ENCODE assay signal across 8 cellular contexts in genomic region chr19:41427647-41428480, GRCh38. TPM values are rescaled to one million over a fixed set of nuclear protein-coding genes. Genes with fewer than 3 reads are reported as not detected.
DNase-seq lines count a peak whose midpoint lies in the region; ATAC-seq and TF ChIP-seq lines count a peak whose summit lies in the region.

No MANE protein-coding gene starts in this region.

- peak overlapping the region; percentile 91 to 97 (median 95) for H3K4me2 ChIP-seq in BLaER1 treated with 17β-estradiol and CSF1 and Interleukin-3, amounts not matched to agents 10 nM and 100 nM
- H3K4me2 ChIP-seq in Loucy (ENCODE audit: low read depth, low read length, poor library complexity, severe bottlenecking) = peak overlapping the region; percentile 79

- H3K4me3 ChIP-seq in BLaER1 treated with 17β-estradiol and CSF1 and Interleukin-3, amounts not matched to agents 10 nM and 100 nM = peak overlapping the region; percentile 44 to 75 (median 60)
- H3K4me3 ChIP-seq in Loucy (ENCODE audit: low read length, poor library complexity, severe bottlenecking) = peak overlapping the region; percentile 70
- peak overlapping the region; percentile 60 to 71 (median 66) for H3K4me3 ChIP-seq in esophagus squamous epithelium
- H3K4me3 ChIP-seq in neutrophil (ENCODE audit: low read depth in 1 of 2, low read length in 1 of 2) = peak overlapping the region; percentile 94 to 100

- DNase-seq in activated T-cell treated with anti-CD3 and anti-CD28 coated beads for 4 hours (peak; percentile 4), esophagus squamous epithelium (lab: John Stamatoyannopoulos, UW) (no peak), RKO (ENCODE audit: low spot score) (no peak), AG20443 (ENCODE audit: low spot score) (no peak)

- intact Hi-C loops in esophagus squamous epithelium (cut with DNase I) = no loop called here

- H3K4me1 ChIP-seq in BLaER1 treated with 17β-estradiol and CSF1 and Interleukin-3, amounts not matched to agents 10 nM and 100 nM = peaks cover 43 to 86% (median 73%) of the 10 kb centered on the region in 10 experiments
- peaks cover 18% of the 10 kb centered on the region for H3K4me1 ChIP-seq in Loucy (ENCODE audit: insufficient read depth, low read length, poor library complexity, severe bottlenecking)
- peaks cover 32 to 56% (median 37%) of the 10 kb centered on the region in 3 donors for H3K4me1 ChIP-seq in esophagus squamous epithelium
- H3K4me1 ChIP-seq in neutrophil (ENCODE audit: control insufficient read depth in 1 of 2, insufficient read depth in 1 of 2, low read depth in 1 of 2, low read length in 1 of 2) = peaks cover 79 to 86% of the 10 kb centered on the region in 2 experiments

- H3F3A ChIP-seq in Loucy (ENCODE audit: low read depth) = no peaks in the 10 kb centered on the region

- no peaks in the 10 kb centered on the region for H3K27me3 ChIP-seq in BLaER1 treated with 17β-estradiol and CSF1 and Interleukin-3, amounts not matched to agents 10 nM and 100 nM
- H3K27me3 ChIP-seq in Loucy (ENCODE audit: insufficient read depth, low read length, poor library complexity, severe bottlenecking) (no peaks in the 10 kb centered on the region), esophagus squamous epithelium (no peaks in the 10 kb centered on the region), neutrophil (no peaks in the 10 kb centered on the region)

- H3K9ac ChIP-seq in BLaER1 treated with 17β-estradiol and CSF1 and Interleukin-3, amounts not matched to agents 10 nM and 100 nM = peak overlapping the region; percentile 70 to 87 (median 79)
- H3K9ac ChIP-seq in Loucy (ENCODE audit: low read depth, low read length, poor library complexity, severe bottlenecking) = peak overlapping the region; percentile 77

- H3K9me2 ChIP-seq in Loucy (replicated peaks; ENCODE audit: low read depth, low read length) = no peaks in the 10 kb centered on the region

- H4K20me1 ChIP-seq in BLaER1 treated with 17β-estradiol and CSF1 and Interleukin-3, amounts not matched to agents 10 nM and 100 nM = peaks cover 0 to 25% (median 0%) of the 10 kb centered on the region in 11 experiments; a peak in 6 of 22 replicates
- no peaks in the 10 kb centered on the region for H4K20me1 ChIP-seq in Loucy (ENCODE audit: insufficient read depth, low read length, poor library complexity, severe bottlenecking)

- no peaks in the 10 kb centered on the region for H3K9me3 ChIP-seq in BLaER1 treated with 17β-estradiol and CSF1 and Interleukin-3, amounts not matched to agents 10 nM and 100 nM (replicated peaks in 1 of 11)
- H3K9me3 ChIP-seq in Loucy (ENCODE audit: insufficient read depth, low read depth, low read length) (no peaks in the 10 kb centered on the region), esophagus squamous epithelium (no peaks in the 10 kb centered on the region), neutrophil (no peaks in the 10 kb centered on the region)

- H3K27ac ChIP-seq in BLaER1 treated with 17β-estradiol and CSF1 and Interleukin-3, amounts not matched to agents 10 nM and 100 nM = peak overlapping the region; percentile 76 to 89 (median 80)
- H3K27ac ChIP-seq in esophagus squamous epithelium (peak overlapping the region; percentile 92 to 97 (median 96)), neutrophil (peak overlapping the region; percentile 96)

- H3K79me2 ChIP-seq in Loucy (ENCODE audit: insufficient read depth, low read length) = no peaks in the 10 kb centered on the region

- no peak for ATAC-seq in GM21515 (IDR thresholded peaks at IDR 0.05; ENCODE audit: unreplicated experiment)

- peaks cover 46 to 84% (median 55%) of the 10 kb centered on the region in 11 experiments for H3K36me3 ChIP-seq in BLaER1 treated with 17β-estradiol and CSF1 and Interleukin-3, amounts not matched to agents 10 nM and 100 nM
- H3K36me3 ChIP-seq in Loucy (ENCODE audit: insufficient read depth, low read length) = peaks cover 19% of the 10 kb centered on the region; the same call in 1 of the 2 replicates
- peaks cover 22 to 68% (median 37%) of the 10 kb centered on the region in 3 donors for H3K36me3 ChIP-seq in esophagus squamous epithelium
- peaks cover 43% of the 10 kb centered on the region for H3K36me3 ChIP-seq in neutrophil

- TF ChIP-seq CTCF in Loucy (conservative IDR thresholded peaks at IDR 0.05; ENCODE audit: low read length) (no peak), esophagus squamous epithelium (IDR thresholded peaks at IDR 0.05) (peak in 1 of 6 experiments; percentile 5), neutrophil (IDR thresholded peaks at IDR 0.05) (no peak)

- H2AFZ ChIP-seq in Loucy (ENCODE audit: low read length) = peak overlapping the region; percentile 86

- no peak for TF ChIP-seq POLR2A in esophagus squamous epithelium (IDR thresholded peaks at IDR 0.05)

- WGBS in esophagus squamous epithelium, 2 donors = 8 to 17% methylated on average over 20 to 21 of the region's 23 CpGs

RNA-seq across cellular contexts. Expression of gene B3GNT8, which starts 0.7 kb away (rescaled TPM):
- 10 to 100 TPM; 11.6 to 84.4 (median 35.3) TPM for total RNA-seq in esophagus squamous epithelium

RNA-seq across cellular contexts. Expression of gene DMAC2, which starts 11.8 kb away (rescaled TPM):
- total RNA-seq in esophagus squamous epithelium = 10 to 100 TPM; 25.1 to 41.4 (median 35.7) TPM

RNA-seq across cellular contexts. Expression of gene ERICH4, which starts 15.1 kb away (rescaled TPM):
- total RNA-seq in esophagus squamous epithelium = not detected

RNA-seq across cellular contexts. Expression of gene BCKDHA, which starts 30.2 kb away (rescaled TPM):
- 10 to 100 TPM; 55.1 to 87.2 (median 58.6) TPM for total RNA-seq in esophagus squamous epithelium

RNA-seq across cellular contexts. Expression of gene EXOSC5, which starts 30.7 kb away (rescaled TPM):
- total RNA-seq in esophagus squamous epithelium = 10 to 100 TPM; 22.4 to 37.0 (median 28.6) TPM
